In the genomic region with DNA sequence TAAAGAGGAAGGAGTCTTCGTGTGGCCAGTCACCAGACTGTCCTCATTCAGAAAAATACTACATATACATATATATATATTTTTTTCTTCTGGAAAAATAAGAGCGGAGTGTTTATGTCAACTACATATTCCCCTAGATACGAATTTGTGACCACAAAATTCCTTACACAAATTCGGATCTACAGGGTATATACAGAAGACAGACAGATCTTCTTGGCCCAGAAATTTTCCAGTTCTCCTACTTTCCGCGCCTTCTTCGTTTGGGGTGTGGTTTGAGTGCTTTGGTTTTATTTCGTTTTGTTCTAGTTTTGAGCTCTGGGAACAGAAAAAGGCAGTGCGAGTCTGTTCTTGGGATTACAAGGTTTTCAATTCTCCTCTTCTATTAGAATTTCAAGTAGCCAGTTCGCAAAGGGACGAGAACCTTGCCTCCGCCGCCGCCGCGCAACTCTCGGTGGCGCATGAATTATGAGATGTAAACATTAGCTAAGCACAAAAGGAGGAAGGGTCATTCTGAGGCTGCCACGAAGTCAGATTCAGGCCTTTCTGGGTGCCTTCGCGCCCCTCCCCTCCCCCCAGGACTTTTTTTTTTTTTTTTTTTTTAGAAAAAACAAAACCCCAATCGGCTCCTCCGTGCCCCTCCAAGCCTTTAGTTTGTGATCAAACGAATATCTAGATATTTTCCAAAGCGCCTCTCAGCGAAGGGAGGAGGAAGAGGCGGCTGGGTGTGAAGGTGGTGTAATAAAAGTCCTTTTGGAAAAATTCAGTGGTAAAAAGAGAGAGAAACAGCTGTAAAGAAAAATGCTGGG, we compare ENCODE assay signal across 10 cellular contexts. TPM values are rescaled to one million over a fixed set of nuclear protein-coding genes. Genes with fewer than 3 reads are reported as not detected.
DNase-seq lines count a peak whose midpoint lies in the region; ATAC-seq and TF ChIP-seq lines count a peak whose summit lies in the region.
"Had no signal": no experiment of that assay in that cellular context is flagged by ENCODE, and none has a peak within 500 bp of the region (broad histone marks: within the 10 kb centered on the region; RNA-seq: fewer than 3 reads in every experiment).

No MANE protein-coding gene starts in this region.

- peak overlapping the region; percentile 98 for H3K4me2 ChIP-seq in HCT116 (ENCODE audit: low read length)

- WGBS in mesodermal cell (ENCODE audit: insufficient coverage in 2 of 2), 2 experiments, result 3 to 7% methylated on average over 3 to 5 of the region's 27 CpGs

- ATAC-seq in HCT116 (no peak), GM21381 (IDR thresholded peaks at IDR 0.05; ENCODE audit: unreplicated experiment) (no peak), HG03045 (IDR thresholded peaks at IDR 0.05; ENCODE audit: unreplicated experiment) (no peak)

- no peaks in the 10 kb centered on the region for H4K20me1 ChIP-seq in HCT116 (ENCODE audit: insufficient read depth)

- RAD21 ChIA-PET in HCT116 (lab: Charles Lee; ENCODE audit: low non-redundant PET in 1 of 2, low total read pairs in 2 of 2, uncharacterized antibody in 2 of 2, unreplicated experiment in 2 of 2), result interaction anchor here in 1 of 2 experiments (0.7 kb wide), 1 partner anchor 27 kb away, joined by 3 read pairs; no protein-coding TSS in a partner anchor

- no peak for DNase-seq in AG04449 (ENCODE audit: low read depth, low spot score)
- no peak for DNase-seq in HCT116 (ENCODE audit: low read depth, low spot score)
- no peak for DNase-seq in astrocyte of the cerebellum (ENCODE audit: low read depth)
- DNase-seq in activated CD4-positive, CD25-positive, alpha-beta regulatory T cell (lab: John Stamatoyannopoulos, UW), result no peak
- no peak for DNase-seq in middle frontal gyrus (ENCODE audit: extremely low spot score, low spot score)
- DNase-seq: amniotic stem cell, NCI-H1930 had no signal

- TF ChIP-seq RAD21 in HCT116 (IDR thresholded peaks at IDR 0.05; ENCODE audit: low read depth), result no peak

- peak overlapping the region; percentile 63 for H3K9ac ChIP-seq in HCT116 (ENCODE audit: low read length)

- no peaks in the 10 kb centered on the region for H3K9me2 ChIP-seq in HCT116 (ENCODE audit: insufficient read depth)

- H3K27ac ChIP-seq in HCT116 (ENCODE audit: low read depth, low read length), result peak overlapping the region; percentile 91
- H3K27ac ChIP-seq in mesodermal cell (ENCODE audit: low read depth, low read length, severe bottlenecking), result peak overlapping the region; percentile 5

- intact Hi-C loops in HCT116 (cut with micrococcal nuclease), result no loop called here

- H3K4me1 ChIP-seq in HCT116 (ENCODE audit: control insufficient read depth in 1 of 2, insufficient read depth in 2 of 2, low read length in 2 of 2) (peaks cover 16 to 47% of the 10 kb centered on the region in 2 experiments), mesodermal cell (ENCODE audit: control insufficient read depth, insufficient read depth, low read length, poor library complexity, severe bottlenecking) (peaks cover 14% of the 10 kb centered on the region)

- H3K79me2 ChIP-seq in HCT116 (ENCODE audit: insufficient read depth, low read length), result peaks cover 90% of the 10 kb centered on the region

- POLR2A ChIA-PET in AG04449 (lab: Yijun Ruan, JAX) (interaction anchor here (0.7 to 0.9 kb wide), 2 partner anchors 9 to 46 kb away, joined by 4 read pairs; no protein-coding TSS in a partner anchor), HCT116 (lab: Charles Lee) (no interaction called here)

- BruUV-seq in HCT116 (replicated peaks; lab: Mats Ljungman, UMichigan), result no TSS peak

- H3K36me3 ChIP-seq in HCT116 (ENCODE audit: control insufficient read depth in 1 of 2, insufficient read depth in 2 of 2, low read length in 2 of 2) (no peaks in the 10 kb centered on the region), mesodermal cell (ENCODE audit: control insufficient read depth, insufficient read depth, low read length) (no peaks in the 10 kb centered on the region)

- no peak for TF ChIP-seq POLR2A in HCT116 (IDR thresholded peaks at IDR 0.05; ENCODE audit: borderline replicate concordance, extremely low read depth, insufficient read depth, insufficient read length)

- H3K4me3 ChIP-seq in AG04449 (ENCODE audit: low read depth, low read length) (peak overlapping the region; percentile 78), HCT116 (replicated peaks in 1 of 2; ENCODE audit: low read depth in 1 of 2, low read length in 2 of 2) (peak overlapping the region; percentile 57 to 58), astrocyte of the cerebellum (ENCODE audit: low read depth, low read length) (peak overlapping the region; percentile 82), mesodermal cell (ENCODE audit: extremely low read depth, insufficient read depth, low read length, poor library complexity, severe bottlenecking) (no peak overlapping the region)

- no peak overlapping the region for H2AFZ ChIP-seq in HCT116 (ENCODE audit: low read depth, low read length, poor library complexity, severe bottlenecking)

- no peaks in the 10 kb centered on the region for H3K27me3 ChIP-seq in HCT116 (ENCODE audit: insufficient read depth, low read length)

- TF ChIP-seq CTCF in AG04449 (IDR thresholded peaks at IDR 0.05; ENCODE audit: insufficient read depth, low read length, missing control alignments) (no peak), HCT116 (IDR thresholded peaks at IDR 0.05 in 2 of 3, conservative IDR thresholded peaks at IDR 0.05 in 1 of 3; ENCODE audit: borderline replicate concordance in 1 of 3, insufficient read depth in 1 of 3, low read depth in 2 of 3, low read length in 2 of 3) (no peak), astrocyte of the cerebellum (IDR thresholded peaks at IDR 0.05; ENCODE audit: low read depth, low read length, missing control alignments) (no peak)

- CTCF ChIA-PET in AG04449 (lab: Yijun Ruan, JAX), result interaction anchor here (0.7 to 2.8 kb wide), 3 partner anchors 8 to 44 kb away, joined by 3 to 13 read pairs (median 3); no protein-coding TSS in a partner anchor
- CTCF ChIA-PET in HCT116 (lab: Charles Lee), result interaction anchor here (2.0 kb wide), 1 partner anchor 314 kb away, joined by 5 read pairs; no protein-coding TSS in a partner anchor

- in situ Hi-C loops in astrocyte of the cerebellum (cut with HindIII; ENCODE audit: low sequenced_read_pairs), result no loop called here

- no peaks in the 10 kb centered on the region for H3K9me3 ChIP-seq in HCT116 (ENCODE audit: control insufficient read depth in 1 of 2, insufficient read depth in 1 of 2, low read depth in 1 of 2, low read length in 2 of 2)
- no peaks in the 10 kb centered on the region for H3K9me3 ChIP-seq in mesodermal cell (ENCODE audit: control insufficient read depth, low read length)

TF ChIP-seq in HCT116, 20 proteins besides CTCF, POLR2A, EP300 and RAD21:
- TF ChIP-seq ZFX (IDR thresholded peaks at IDR 0.05), result no peak

RNA-seq across cellular contexts. Expression of a gene that starts 1.8 kb away (rescaled TPM):
- 11.3 TPM for total RNA-seq in HCT116 (2021; ENCODE audit: unreplicated experiment)
- polyA plus RNA-seq in HCT116 (2012), result 3.2 and 4.2 TPM in 2 replicates
- polyA plus RNA-seq in mesodermal cell (2013, experiment 1 of 2), result 6.6 TPM
- 7.8 TPM for polyA plus RNA-seq in mesodermal cell (2013, experiment 2 of 2)

RNA-seq across cellular contexts. Expression of a gene that starts 10.1 kb away (rescaled TPM):
- total RNA-seq in HCT116 (2021; ENCODE audit: unreplicated experiment), result 19.8 TPM
- 4.7 and 6.0 TPM in 2 replicates for polyA plus RNA-seq in HCT116 (2012)
- 28.7 TPM for polyA plus RNA-seq in mesodermal cell (2013, experiment 1 of 2)
- polyA plus RNA-seq in mesodermal cell (2013, experiment 2 of 2), result 27.8 TPM

RNA-seq across cellular contexts. Expression of a gene that starts 13.6 kb away (rescaled TPM):
- total RNA-seq in HCT116 (2021; ENCODE audit: unreplicated experiment), result 19.8 TPM
- 6.5 and 12.0 TPM in 2 replicates for polyA plus RNA-seq in HCT116 (2012)
- 13.7 TPM for polyA plus RNA-seq in mesodermal cell (2013, experiment 1 of 2)
- 15.0 TPM for polyA plus RNA-seq in mesodermal cell (2013, experiment 2 of 2)

RNA-seq across cellular contexts. Expression of a gene that starts 24.8 kb away (rescaled TPM):
- 64.8 TPM for total RNA-seq in HCT116 (2021; ENCODE audit: unreplicated experiment)
- polyA plus RNA-seq in HCT116 (2012), result 17.5 and 28.9 TPM in 2 replicates
- 38.9 TPM for polyA plus RNA-seq in mesodermal cell (2013, experiment 1 of 2)
- polyA plus RNA-seq in mesodermal cell (2013, experiment 2 of 2), result 49.8 TPM

RNA-seq across cellular contexts. Expression of a gene that starts 30.9 kb away (rescaled TPM):
- 33.6 TPM for total RNA-seq in HCT116 (2021; ENCODE audit: unreplicated experiment)
- polyA plus RNA-seq in HCT116 (2012), result 16.8 and 23.4 TPM in 2 replicates
- polyA plus RNA-seq in mesodermal cell (2013, experiment 1 of 2), result 10.4 TPM
- polyA plus RNA-seq in mesodermal cell (2013, experiment 2 of 2), result 19.8 TPM
